1 cellular context compared by ENCODE assay signal in the genomic region with DNA sequence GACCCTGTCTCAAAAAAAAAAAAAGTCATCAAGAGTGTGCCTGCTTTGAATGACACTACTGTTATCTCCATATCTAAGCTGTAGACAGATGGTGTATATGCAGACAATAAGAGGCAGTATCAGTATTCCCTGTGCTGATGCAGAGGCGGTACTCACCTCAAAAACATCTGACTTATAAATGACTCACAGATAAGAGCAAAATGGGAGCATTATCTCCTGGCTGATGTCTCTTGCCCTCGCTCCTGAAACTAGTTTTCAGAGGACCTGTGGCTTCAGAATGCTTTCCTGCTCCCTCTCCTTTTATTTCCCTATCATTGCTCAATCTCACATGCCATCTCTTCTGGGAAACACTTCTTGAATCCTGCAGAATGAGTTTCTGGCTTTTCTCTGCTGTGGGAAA.
TF ChIP-seq lines count a peak whose summit lies in the region.

No MANE protein-coding gene starts in this region.

TF ChIP-seq in endothelial cell of umbilical vein, 7 proteins besides CTCF, POLR2A, EP300 and RAD21:
- TF ChIP-seq FOS (IDR thresholded peaks at IDR 0.05; ENCODE audit: borderline replicate concordance, insufficient read depth, low read length) (peak; percentile 15), GATA2 (IDR thresholded peaks at IDR 0.05; ENCODE audit: insufficient read depth, insufficient read length, low read depth, low read length) (peak; percentile 69), JUN (IDR thresholded peaks at IDR 0.05; ENCODE audit: borderline replicate concordance, insufficient read depth, insufficient read length, low read depth) (no peak), POLR2AphosphoS5 (IDR thresholded peaks at IDR 0.05; ENCODE audit: insufficient read depth, low read depth, low read length) (no peak), EZH2 (IDR thresholded peaks at IDR 0.05; ENCODE audit: borderline replicate concordance, low read depth, low read length, severe bottlenecking) (no peak)
